Comparison of ENCODE assay signal across 1 cellular context in the genomic region with DNA sequence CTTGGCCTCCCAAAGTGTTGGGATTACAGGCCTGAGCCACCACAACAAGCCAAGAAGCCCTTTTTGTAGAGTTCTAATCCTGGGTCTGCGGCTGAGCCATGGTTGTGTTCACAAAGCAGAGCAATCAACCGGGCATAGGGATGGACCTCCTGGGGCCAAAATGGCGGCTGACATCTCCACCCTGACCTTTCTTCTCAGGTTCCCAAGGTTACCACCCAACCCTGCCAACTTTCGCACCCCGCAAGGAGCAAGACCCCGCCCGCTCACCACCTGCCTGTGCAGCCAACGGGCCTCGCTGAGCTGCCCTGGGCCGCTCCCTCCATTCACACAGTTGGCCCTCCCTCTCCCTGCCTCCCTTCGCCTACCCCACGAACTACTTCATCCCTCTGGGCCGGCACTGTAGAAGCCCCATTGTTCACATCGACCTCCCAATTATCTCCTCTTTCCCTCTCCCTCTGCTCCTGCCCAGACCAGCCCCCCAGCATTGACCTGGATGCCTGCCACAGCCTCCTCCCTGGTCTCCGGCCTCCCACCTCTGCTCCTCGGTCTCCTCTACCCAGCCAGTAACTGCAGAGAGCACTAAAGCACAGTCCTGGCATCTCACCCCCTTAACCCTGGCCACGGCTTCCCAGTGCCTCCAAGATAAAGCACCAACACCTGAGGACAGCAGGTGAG.
A peak's percentile ranks its signal among the peaks of the same experiment; 100 is the strongest.
TF ChIP-seq lines count a peak whose summit lies in the region.

No MANE protein-coding gene starts in this region.

TF ChIP-seq in K562, 482 proteins besides CTCF, POLR2A, EP300 and RAD21 (continued from another document and continues in another):
- TF ChIP-seq, protein P1, sequence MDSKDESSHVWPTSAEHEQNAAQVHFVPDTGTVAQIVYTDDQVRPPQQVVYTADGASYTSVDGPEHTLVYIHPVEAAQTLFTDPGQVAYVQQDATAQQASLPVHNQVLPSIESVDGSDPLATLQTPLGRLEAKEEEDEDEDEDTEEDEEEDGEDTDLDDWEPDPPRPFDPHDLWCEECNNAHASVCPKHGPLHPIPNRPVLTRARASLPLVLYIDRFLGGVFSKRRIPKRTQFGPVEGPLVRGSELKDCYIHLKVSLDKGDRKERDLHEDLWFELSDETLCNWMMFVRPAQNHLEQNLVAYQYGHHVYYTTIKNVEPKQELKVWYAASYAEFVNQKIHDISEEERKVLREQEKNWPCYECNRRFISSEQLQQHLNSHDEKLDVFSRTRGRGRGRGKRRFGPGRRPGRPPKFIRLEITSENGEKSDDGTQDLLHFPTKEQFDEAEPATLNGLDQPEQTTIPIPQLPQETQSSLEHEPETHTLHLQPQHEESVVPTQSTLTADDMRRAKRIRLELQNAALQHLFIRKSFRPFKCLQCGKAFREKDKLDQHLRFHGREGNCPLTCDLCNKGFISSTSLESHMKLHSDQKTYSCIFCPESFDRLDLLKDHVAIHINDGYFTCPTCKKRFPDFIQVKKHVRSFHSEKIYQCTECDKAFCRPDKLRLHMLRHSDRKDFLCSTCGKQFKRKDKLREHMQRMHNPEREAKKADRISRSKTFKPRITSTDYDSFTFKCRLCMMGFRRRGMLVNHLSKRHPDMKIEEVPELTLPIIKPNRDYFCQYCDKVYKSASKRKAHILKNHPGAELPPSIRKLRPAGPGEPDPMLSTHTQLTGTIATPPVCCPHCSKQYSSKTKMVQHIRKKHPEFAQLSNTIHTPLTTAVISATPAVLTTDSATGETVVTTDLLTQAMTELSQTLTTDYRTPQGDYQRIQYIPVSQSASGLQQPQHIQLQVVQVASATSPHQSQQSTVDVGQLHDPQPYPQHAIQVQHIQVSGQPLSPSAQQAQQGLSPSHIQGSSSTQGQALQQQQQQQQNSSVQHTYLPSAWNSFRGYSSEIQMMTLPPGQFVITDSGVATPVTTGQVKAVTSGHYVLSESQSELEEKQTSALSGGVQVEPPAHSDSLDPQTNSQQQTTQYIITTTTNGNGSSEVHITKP (IDR thresholded peaks at IDR 0.05; ENCODE audit: partially characterized antibody), result no peak
- peak; percentile 72 for TF ChIP-seq POLR2G (IDR thresholded peaks at IDR 0.05; ENCODE audit: low read depth, low read length)
- 0 out of 2 replicates have a peak, but pooled peaks have one; percentile 27 for TF ChIP-seq ZNF75A (CRISPR knock-in tag; IDR thresholded peaks at IDR 0.05)
- TF ChIP-seq WHSC1 (IDR thresholded peaks at IDR 0.05; ENCODE audit: low read length), result no peak
- TF ChIP-seq TBP (optimal IDR thresholded peaks at IDR 0.05; ENCODE audit: low read depth, low read length), result no peak
- TF ChIP-seq PHF20 (IDR thresholded peaks at IDR 0.05; ENCODE audit: partially characterized antibody), result no peak
- TF ChIP-seq, protein P2, sequence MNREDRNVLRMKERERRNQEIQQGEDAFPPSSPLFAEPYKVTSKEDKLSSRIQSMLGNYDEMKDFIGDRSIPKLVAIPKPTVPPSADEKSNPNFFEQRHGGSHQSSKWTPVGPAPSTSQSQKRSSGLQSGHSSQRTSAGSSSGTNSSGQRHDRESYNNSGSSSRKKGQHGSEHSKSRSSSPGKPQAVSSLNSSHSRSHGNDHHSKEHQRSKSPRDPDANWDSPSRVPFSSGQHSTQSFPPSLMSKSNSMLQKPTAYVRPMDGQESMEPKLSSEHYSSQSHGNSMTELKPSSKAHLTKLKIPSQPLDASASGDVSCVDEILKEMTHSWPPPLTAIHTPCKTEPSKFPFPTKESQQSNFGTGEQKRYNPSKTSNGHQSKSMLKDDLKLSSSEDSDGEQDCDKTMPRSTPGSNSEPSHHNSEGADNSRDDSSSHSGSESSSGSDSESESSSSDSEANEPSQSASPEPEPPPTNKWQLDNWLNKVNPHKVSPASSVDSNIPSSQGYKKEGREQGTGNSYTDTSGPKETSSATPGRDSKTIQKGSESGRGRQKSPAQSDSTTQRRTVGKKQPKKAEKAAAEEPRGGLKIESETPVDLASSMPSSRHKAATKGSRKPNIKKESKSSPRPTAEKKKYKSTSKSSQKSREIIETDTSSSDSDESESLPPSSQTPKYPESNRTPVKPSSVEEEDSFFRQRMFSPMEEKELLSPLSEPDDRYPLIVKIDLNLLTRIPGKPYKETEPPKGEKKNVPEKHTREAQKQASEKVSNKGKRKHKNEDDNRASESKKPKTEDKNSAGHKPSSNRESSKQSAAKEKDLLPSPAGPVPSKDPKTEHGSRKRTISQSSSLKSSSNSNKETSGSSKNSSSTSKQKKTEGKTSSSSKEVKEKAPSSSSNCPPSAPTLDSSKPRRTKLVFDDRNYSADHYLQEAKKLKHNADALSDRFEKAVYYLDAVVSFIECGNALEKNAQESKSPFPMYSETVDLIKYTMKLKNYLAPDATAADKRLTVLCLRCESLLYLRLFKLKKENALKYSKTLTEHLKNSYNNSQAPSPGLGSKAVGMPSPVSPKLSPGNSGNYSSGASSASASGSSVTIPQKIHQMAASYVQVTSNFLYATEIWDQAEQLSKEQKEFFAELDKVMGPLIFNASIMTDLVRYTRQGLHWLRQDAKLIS (CRISPR knock-in tag; IDR thresholded peaks at IDR 0.05), result peak; percentile 48; the same call in 1 of the 2 replicates
- TF ChIP-seq MAZ (CRISPR knock-in tag; conservative IDR thresholded peaks at IDR 0.05 in 1 of 2, IDR thresholded peaks at IDR 0.05 in 1 of 2), result peak in 1 of 2 experiments; percentile 61; a peak in 3 of 4 replicates
- no peak for TF ChIP-seq ZBTB7A (IDR thresholded peaks at IDR 0.05; ENCODE audit: borderline replicate concordance, control insufficient read depth, low read depth, low read length)
- TF ChIP-seq, protein P3, sequence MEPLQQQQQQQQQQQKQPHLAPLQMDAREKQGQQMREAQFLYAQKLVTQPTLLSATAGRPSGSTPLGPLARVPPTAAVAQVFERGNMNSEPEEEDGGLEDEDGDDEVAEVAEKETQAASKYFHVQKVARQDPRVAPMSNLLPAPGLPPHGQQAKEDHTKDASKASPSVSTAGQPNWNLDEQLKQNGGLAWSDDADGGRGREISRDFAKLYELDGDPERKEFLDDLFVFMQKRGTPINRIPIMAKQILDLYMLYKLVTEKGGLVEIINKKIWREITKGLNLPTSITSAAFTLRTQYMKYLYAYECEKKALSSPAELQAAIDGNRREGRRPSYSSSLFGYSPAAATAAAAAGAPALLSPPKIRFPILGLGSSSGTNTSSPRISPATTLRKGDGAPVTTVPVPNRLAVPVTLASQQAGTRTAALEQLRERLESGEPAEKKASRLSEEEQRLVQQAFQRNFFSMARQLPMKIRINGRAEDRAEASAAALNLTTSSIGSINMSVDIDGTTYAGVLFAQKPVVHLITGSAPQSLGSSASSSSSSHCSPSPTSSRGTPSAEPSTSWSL (CRISPR knock-in tag; IDR thresholded peaks at IDR 0.05; ENCODE audit: borderline replicate concordance), result peak; percentile 44; the same call in 1 of the 2 replicates
- no peak for TF ChIP-seq ZNF174 (CRISPR knock-in tag; IDR thresholded peaks at IDR 0.05)
- TF ChIP-seq SREBF1 (IDR thresholded peaks at IDR 0.05; ENCODE audit: borderline replicate concordance, low read depth, low read length), result no peak
- peak; percentile 69; the same call in 1 of the 2 replicates for TF ChIP-seq ZNF263 (CRISPR knock-in tag; IDR thresholded peaks at IDR 0.05; ENCODE audit: borderline replicate concordance)
- TF ChIP-seq SRF (CRISPR knock-in tag; IDR thresholded peaks at IDR 0.05), result 0 out of 4 replicates have a peak, but pooled peaks of 1 of the 2 experiments have one; percentile 13
- TF ChIP-seq ZNF121 (CRISPR knock-in tag; conservative IDR thresholded peaks at IDR 0.05), result no peak
- TF ChIP-seq KDM1A (IDR thresholded peaks at IDR 0.05), result no peak
- no peak for TF ChIP-seq NRF1 (conservative IDR thresholded peaks at IDR 0.05 in 1 of 2, IDR thresholded peaks at IDR 0.05 in 1 of 2)
- peak; percentile 44; the same call in 1 of the 2 replicates for TF ChIP-seq ZNF57 (CRISPR knock-in tag; IDR thresholded peaks at IDR 0.05)
- no peak for TF ChIP-seq HDAC6 (IDR thresholded peaks at IDR 0.05; ENCODE audit: low read depth, low read length)
- no peak for TF ChIP-seq NCOA2 (IDR thresholded peaks at IDR 0.05; ENCODE audit: partially characterized antibody in 2 of 2)
- TF ChIP-seq STAT5B (CRISPR knock-in tag; IDR thresholded peaks at IDR 0.05), result no peak
- no peak for TF ChIP-seq RB1 (IDR thresholded peaks at IDR 0.05; ENCODE audit: low read depth)
- TF ChIP-seq CEBPG (CRISPR knock-in tag; IDR thresholded peaks at IDR 0.05), result 0 out of 2 replicates have a peak, but pooled peaks have one; percentile 33
- TF ChIP-seq CEBPG (tag; conservative IDR thresholded peaks at IDR 0.05 in 1 of 2, IDR thresholded peaks at IDR 0.05 in 1 of 2), result no peak; a peak in 1 of 4 replicates
- TF ChIP-seq, protein P4, sequence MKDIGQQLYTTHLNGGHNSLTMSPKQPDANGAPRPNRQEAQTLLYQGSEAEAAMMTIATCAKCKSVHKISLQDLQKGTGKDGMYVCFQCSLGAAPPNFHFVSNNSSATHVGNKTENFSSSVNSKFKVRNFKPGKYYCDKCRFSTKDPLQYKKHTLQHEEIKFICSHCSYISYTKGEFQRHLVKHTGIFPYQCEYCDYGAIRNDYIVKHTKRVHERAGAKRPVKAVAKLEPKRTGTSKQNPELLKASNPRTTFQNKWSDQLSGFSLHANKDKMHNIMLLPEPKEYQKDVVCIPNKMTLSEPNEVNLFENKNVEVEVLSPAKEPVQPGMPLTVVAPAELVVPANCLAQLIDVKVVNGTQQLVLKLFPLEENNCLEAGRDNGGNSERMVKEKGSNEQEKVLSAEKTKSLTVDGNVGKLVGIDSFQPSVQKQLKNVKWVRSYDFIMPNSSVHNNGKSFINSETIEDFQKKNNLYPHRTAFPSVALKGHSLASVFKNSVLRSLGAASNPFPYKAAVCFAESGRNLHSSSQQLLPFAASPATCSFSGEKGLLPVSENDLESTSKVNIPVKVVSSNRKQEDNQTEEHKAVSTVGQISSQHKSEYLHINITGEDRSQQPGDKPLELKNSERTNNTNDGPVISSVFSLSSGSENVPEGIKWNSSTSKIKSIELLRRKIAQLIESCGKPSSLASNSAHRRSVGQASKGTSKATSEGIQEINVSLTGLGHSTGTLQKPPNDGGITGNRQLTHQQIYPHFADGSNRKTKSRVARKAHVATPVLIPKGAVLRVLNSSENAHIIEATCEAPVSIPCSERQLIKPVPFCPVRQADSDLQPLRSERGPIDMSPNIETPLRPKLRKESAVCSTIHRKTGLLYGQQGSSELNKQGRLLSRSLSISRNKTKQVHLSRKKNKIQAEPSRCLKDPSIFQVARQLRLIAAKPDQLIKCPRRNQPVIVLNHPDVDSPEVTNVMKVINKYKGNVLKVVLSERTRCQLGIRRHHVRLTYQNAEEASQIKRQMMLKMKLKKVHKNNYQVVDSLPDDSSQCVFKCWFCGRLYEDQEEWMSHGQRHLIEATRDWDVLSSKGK (CRISPR knock-in tag; IDR thresholded peaks at IDR 0.05), result no peak
- no peak for TF ChIP-seq POLR2AphosphoS5 (IDR thresholded peaks at IDR 0.05; ENCODE audit: control insufficient read depth, insufficient read depth, low read depth, low read length)
- TF ChIP-seq NONO (IDR thresholded peaks at IDR 0.05; ENCODE audit: low read depth in 2 of 2, low read length in 1 of 2), result no peak
- TF ChIP-seq ZNF764 (CRISPR knock-in tag; IDR thresholded peaks at IDR 0.05; ENCODE audit: low read depth), result no peak
- no peak for TF ChIP-seq ELF1 (tag; IDR thresholded peaks at IDR 0.05)
- TF ChIP-seq, protein P5, sequence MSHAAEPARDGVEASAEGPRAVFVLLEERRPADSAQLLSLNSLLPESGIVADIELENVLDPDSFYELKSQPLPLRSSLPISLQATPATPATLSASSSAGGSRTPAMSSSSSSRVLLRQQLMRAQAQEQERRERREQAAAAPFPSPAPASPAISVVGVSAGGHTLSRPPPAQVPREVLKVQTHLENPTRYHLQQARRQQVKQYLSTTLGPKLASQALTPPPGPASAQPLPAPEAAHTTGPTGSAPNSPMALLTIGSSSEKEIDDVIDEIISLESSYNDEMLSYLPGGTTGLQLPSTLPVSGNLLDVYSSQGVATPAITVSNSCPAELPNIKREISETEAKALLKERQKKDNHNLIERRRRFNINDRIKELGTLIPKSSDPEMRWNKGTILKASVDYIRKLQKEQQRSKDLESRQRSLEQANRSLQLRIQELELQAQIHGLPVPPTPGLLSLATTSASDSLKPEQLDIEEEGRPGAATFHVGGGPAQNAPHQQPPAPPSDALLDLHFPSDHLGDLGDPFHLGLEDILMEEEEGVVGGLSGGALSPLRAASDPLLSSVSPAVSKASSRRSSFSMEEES (CRISPR knock-in tag; IDR thresholded peaks at IDR 0.05), result peak; percentile 3; the same call in 1 of the 2 replicates
- no peak for TF ChIP-seq HNRNPH1 (optimal IDR thresholded peaks at IDR 0.05; ENCODE audit: low read depth, low read length)
- TF ChIP-seq RNF2 (IDR thresholded peaks at IDR 0.05), result no peak
- TF ChIP-seq, protein P6, sequence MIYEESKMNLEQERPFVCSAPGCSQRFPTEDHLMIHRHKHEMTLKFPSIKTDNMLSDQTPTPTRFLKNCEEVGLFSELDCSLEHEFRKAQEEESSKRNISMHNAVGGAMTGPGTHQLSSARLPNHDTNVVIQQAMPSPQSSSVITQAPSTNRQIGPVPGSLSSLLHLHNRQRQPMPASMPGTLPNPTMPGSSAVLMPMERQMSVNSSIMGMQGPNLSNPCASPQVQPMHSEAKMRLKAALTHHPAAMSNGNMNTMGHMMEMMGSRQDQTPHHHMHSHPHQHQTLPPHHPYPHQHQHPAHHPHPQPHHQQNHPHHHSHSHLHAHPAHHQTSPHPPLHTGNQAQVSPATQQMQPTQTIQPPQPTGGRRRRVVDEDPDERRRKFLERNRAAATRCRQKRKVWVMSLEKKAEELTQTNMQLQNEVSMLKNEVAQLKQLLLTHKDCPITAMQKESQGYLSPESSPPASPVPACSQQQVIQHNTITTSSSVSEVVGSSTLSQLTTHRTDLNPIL (CRISPR knock-in tag; IDR thresholded peaks at IDR 0.05), result 0 out of 2 replicates have a peak, but pooled peaks have one; percentile 41
- TF ChIP-seq PRPF4 (IDR thresholded peaks at IDR 0.05; ENCODE audit: insufficient read depth, low read depth, low read length, poor library complexity, severe bottlenecking), result no peak
